20 cellular contexts compared by ENCODE assay signal in the genomic region with DNA sequence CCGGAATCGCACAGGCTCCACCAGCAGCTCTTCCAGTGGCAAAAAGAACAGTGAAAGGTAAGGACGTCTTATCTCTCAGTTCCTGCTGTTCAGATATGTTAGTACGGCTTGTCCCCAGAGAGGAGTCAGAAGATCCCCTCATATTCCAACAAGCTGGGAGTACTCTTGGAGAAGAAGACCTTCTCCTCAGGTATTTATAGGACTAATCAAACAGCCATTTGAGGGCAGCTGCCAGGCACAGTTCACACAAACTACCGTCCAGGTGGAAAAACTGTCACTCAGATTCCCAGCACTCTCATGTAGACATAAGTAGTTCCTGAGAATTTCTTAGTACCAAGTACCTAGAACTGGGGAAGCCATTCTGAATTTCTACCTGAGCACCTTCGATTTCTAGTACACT.
DNase-seq lines count a peak whose midpoint lies in the region; ATAC-seq, FAIRE-seq and TF ChIP-seq lines count a peak whose summit lies in the region.
"Had no signal": no experiment of that assay in that cellular context is flagged by ENCODE, and none has a peak within 500 bp of the region (broad histone marks: within the 10 kb centered on the region; RNA-seq: fewer than 3 reads in every experiment).

No MANE protein-coding gene starts in this region.

- H3K36me3 Mint-ChIP-seq in glutamatergic neuron (ENCODE audit: unreplicated experiment): no peaks in the 10 kb centered on the region
- H3K36me3 Mint-ChIP-seq in activated naive CD8-positive, alpha-beta T cell treated with anti-CD3 and anti-CD28 coated beads, Interleukin-2, amount 50 U/mL, for 24 hours (ENCODE audit: low read depth): no peaks in the 10 kb centered on the region

- WGBS in IMR-90 (ENCODE audit: extremely low coverage in 2 of 2, insufficient read length in 1 of 2), 2 experiments: no CpG with 5 or more reads among the region's 6 CpGs
- 54 to 56% methylated on average over 6 of the region's 6 CpGs for WGBS in pancreas, 2 donors

- DNase-seq in IMR-90 (no peak), glutamatergic neuron (no peak), pancreas (no peak), uterus (no peak)
- no peak for DNase-seq in activated naive CD8-positive, alpha-beta T cell treated with anti-CD3 and anti-CD28 coated beads, Interleukin-2, amount 50 U/mL, for 24 hours
- DNase-seq: AML-193; CD4-positive, alpha-beta T cell; DMS53; KG1; MM.1S; NCI-H2029 treated with DMSO at 0.1 percent for 48 hours; NCI-H446 treated with DMSO at 0.1 percent for 48 hours; NCI-H526; RPMI8226; SHP77 had no signal

- POLR2A ChIA-PET in IMR-90 (lab: Charles Lee; ENCODE audit: unreplicated experiment): no interaction called here

- dilution Hi-C loops in IMR-90 (cut with HindIII; ENCODE audit: low sequenced_read_pairs, unreplicated experiment): no loop called here

- H2BK5ac ChIP-seq in IMR-90 (ENCODE audit: low read depth, low read length, poor library complexity, severe bottlenecking): peak overlapping the region; percentile 58

- H3K9me3 Mint-ChIP-seq in glutamatergic neuron (ENCODE audit: unreplicated experiment): peaks cover 12% of the 10 kb centered on the region
- H3K9me3 Mint-ChIP-seq in activated naive CD8-positive, alpha-beta T cell treated with anti-CD3 and anti-CD28 coated beads, Interleukin-2, amount 50 U/mL, for 24 hours: no peaks in the 10 kb centered on the region
- H3K9me3 Mint-ChIP-seq: CD4-positive, alpha-beta T cell had no signal

- H3K9ac ChIP-seq in IMR-90 (ENCODE audit: low read depth, low read length): no peak overlapping the region
- H3K9ac ChIP-seq: BLaER1 treated with 17β-estradiol and CSF1 and Interleukin-3, amounts not matched to agents 10 nM and 100 nM had no signal

- FAIRE-seq in pancreas (lab: Jason Lieb, UNC): no peak
- FAIRE-seq: A549, GM19239 had no signal

- CTCF ChIA-PET in IMR-90 (lab: Yijun Ruan, JAX): interaction anchor here (1.0 to 1.5 kb wide), 2 partner anchors 16 to 196 kb away, joined by 3 read pairs; no protein-coding TSS in a partner anchor

- H3K4me1 Mint-ChIP-seq in glutamatergic neuron (ENCODE audit: low read depth, unreplicated experiment): peaks cover 66% of the 10 kb centered on the region
- no peaks in the 10 kb centered on the region for H3K4me1 Mint-ChIP-seq in activated naive CD8-positive, alpha-beta T cell treated with anti-CD3 and anti-CD28 coated beads, Interleukin-2, amount 50 U/mL, for 24 hours

- TF ChIP-seq RAD21 in IMR-90 (IDR thresholded peaks at IDR 0.05; ENCODE audit: low read length): no peak

- intact Hi-C loops in IMR-90 (cut with micrococcal nuclease): loop anchor here (5.0 kb wide), 2 partner anchors 71 to 86 kb away; a partner anchor contains a TSS
- intact Hi-C loops in pancreas (cut with DNase I): no loop called here
- intact Hi-C loops in uterus (cut with DNase I; ENCODE audit: low total_unique reads): no loop called here

- H3K36me3 ChIP-seq in IMR-90 (ENCODE audit: control insufficient read depth, insufficient read depth, low read length) (0 out of 2 replicates have a peak, but pooled peaks cover 2% of the 10 kb centered on the region), pancreas (no peaks in the 10 kb centered on the region), uterus (no peaks in the 10 kb centered on the region)
- H3K36me3 ChIP-seq: BLaER1 treated with 17β-estradiol and CSF1 and Interleukin-3, amounts not matched to agents 10 nM and 100 nM had no signal

- H3K9me3 ChIP-seq in IMR-90 (ENCODE audit: control insufficient read depth, insufficient read depth, low read length) (no peaks in the 10 kb centered on the region), pancreas (no peaks in the 10 kb centered on the region), uterus (no peaks in the 10 kb centered on the region)
- H3K9me3 ChIP-seq: A549; BLaER1 treated with 17β-estradiol and CSF1 and Interleukin-3, amounts not matched to agents 10 nM and 100 nM had no signal

- in situ Hi-C loops in IMR-90 (cut with MboI; ENCODE audit: low sequenced_read_pairs): no loop called here

- TF ChIP-seq POLR2A in IMR-90 (IDR thresholded peaks at IDR 0.05; ENCODE audit: low read depth, low read length): no peak
- no peak for TF ChIP-seq POLR2A in uterus (IDR thresholded peaks at IDR 0.05)

- H3K14ac ChIP-seq in IMR-90 (replicated peaks; ENCODE audit: low read depth, low read length): no peak overlapping the region; the same call in 1 of the 2 replicates

- H4K5ac ChIP-seq in IMR-90 (ENCODE audit: low read depth, low read length): peak overlapping the region; percentile 29

- ATAC-seq in IMR-90 (ENCODE audit: low read depth) (no peak), pancreas (peak; percentile 71 to 87 (median 82)), GM18498 (IDR thresholded peaks at IDR 0.05; ENCODE audit: unreplicated experiment) (no peak), GM18858 (IDR thresholded peaks at IDR 0.05; ENCODE audit: unreplicated experiment) (no peak)
- no peak for ATAC-seq in activated naive CD8-positive, alpha-beta T cell treated with anti-CD3 and anti-CD28 coated beads, Interleukin-2, amount 50 U/mL, for 24 hours
- ATAC-seq: A549 had no signal

- H3K27me3 ChIP-seq in IMR-90 (ENCODE audit: control insufficient read depth, insufficient read depth, low read length) (no peaks in the 10 kb centered on the region), pancreas (no peaks in the 10 kb centered on the region), uterus (no peaks in the 10 kb centered on the region)

- no peak overlapping the region; the same call in 2 of the 3 replicates for H2BK15ac ChIP-seq in IMR-90 (ENCODE audit: low read depth, low read length)

- H2BK20ac ChIP-seq in IMR-90 (ENCODE audit: low read depth, low read length): peak overlapping the region; percentile 15

- no peak overlapping the region for H2AK9ac ChIP-seq in IMR-90 (replicated peaks; ENCODE audit: low read depth, low read length, poor library complexity)

- no peak overlapping the region for H3K4me3 Mint-ChIP-seq in glutamatergic neuron (ENCODE audit: unreplicated experiment)
- no peak overlapping the region for H3K4me3 Mint-ChIP-seq in activated naive CD8-positive, alpha-beta T cell treated with anti-CD3 and anti-CD28 coated beads, Interleukin-2, amount 50 U/mL, for 24 hours
- H3K4me3 Mint-ChIP-seq: CD4-positive, alpha-beta T cell had no signal

- peak overlapping the region; percentile 36; the same call in 1 of the 2 replicates for H3K27ac ChIP-seq in IMR-90 (ENCODE audit: insufficient read depth, low read length)
- H3K27ac ChIP-seq in pancreas: peak overlapping the region in 1 of 4 donors; percentile 63
- H3K27ac ChIP-seq in uterus: peak overlapping the region; percentile 57 to 75
- H3K27ac ChIP-seq: A549; BLaER1 treated with 17β-estradiol and CSF1 and Interleukin-3, amounts not matched to agents 10 nM and 100 nM had no signal

- H3K4ac ChIP-seq in IMR-90 (ENCODE audit: low read depth, low read length): peak overlapping the region; percentile 36

- peak overlapping the region; percentile 87 for H3K27ac Mint-ChIP-seq in glutamatergic neuron (ENCODE audit: unreplicated experiment)
- H3K27ac Mint-ChIP-seq in activated naive CD8-positive, alpha-beta T cell treated with anti-CD3 and anti-CD28 coated beads, Interleukin-2, amount 50 U/mL, for 24 hours: no peak overlapping the region
- H3K27ac Mint-ChIP-seq: CD4-positive, alpha-beta T cell had no signal

- no peak for TF ChIP-seq CTCF in IMR-90 (conservative IDR thresholded peaks at IDR 0.05; ENCODE audit: low read depth, low read length)
- TF ChIP-seq CTCF in glutamatergic neuron (IDR thresholded peaks at IDR 0.05; ENCODE audit: partially characterized antibody, unreplicated experiment): no peak
- TF ChIP-seq CTCF in pancreas (IDR thresholded peaks at IDR 0.05): no peak
- TF ChIP-seq CTCF in uterus (IDR thresholded peaks at IDR 0.05): no peak

- no peak overlapping the region for H3K56ac ChIP-seq in IMR-90 (ENCODE audit: extremely low read depth, insufficient read depth, low read length)

- peak overlapping the region; percentile 30 for H2AK5ac ChIP-seq in IMR-90 (ENCODE audit: low read depth, low read length)

- peaks cover 3 to 14% of the 10 kb centered on the region in 2 experiments; a peak in 3 of 4 replicates for H3K79me1 ChIP-seq in IMR-90 (ENCODE audit: low read depth in 1 of 2, low read length in 2 of 2)

- H3K18ac ChIP-seq in IMR-90 (ENCODE audit: low read depth, low read length): peak overlapping the region; percentile 55

- peaks cover 4% of the 10 kb centered on the region; the same call in 1 of the 2 replicates for H4K20me1 ChIP-seq in IMR-90 (ENCODE audit: insufficient read depth, low read length)
- H4K20me1 ChIP-seq: BLaER1 treated with 17β-estradiol and CSF1 and Interleukin-3, amounts not matched to agents 10 nM and 100 nM had no signal

- H4K91ac ChIP-seq in IMR-90 (ENCODE audit: insufficient read depth, low read depth, low read length): no peak overlapping the region; the same call in 1 of the 2 replicates

- no TSS peak for BruUV-seq in IMR-90 (replicated peaks; lab: Mats Ljungman, UMichigan)

- peaks cover 4% of the 10 kb centered on the region for H3K27me3 Mint-ChIP-seq in glutamatergic neuron (ENCODE audit: unreplicated experiment)
- H3K27me3 Mint-ChIP-seq in activated naive CD8-positive, alpha-beta T cell treated with anti-CD3 and anti-CD28 coated beads, Interleukin-2, amount 50 U/mL, for 24 hours: peaks cover 30% of the 10 kb centered on the region

- no peak overlapping the region for H2AFZ ChIP-seq in IMR-90 (replicated peaks; ENCODE audit: low read length, poor library complexity)

- H2BK120ac ChIP-seq in IMR-90 (ENCODE audit: low read depth, low read length): peak overlapping the region; percentile 65

- H3K4me3 ChIP-seq in IMR-90 (ENCODE audit: insufficient read depth, low read depth, low read length): no peak overlapping the region
- H3K4me3 ChIP-seq in pancreas: no peak overlapping the region
- H3K4me3 ChIP-seq in uterus: no peak overlapping the region
- H3K4me3 ChIP-seq: A549; BLaER1 treated with 17β-estradiol and CSF1 and Interleukin-3, amounts not matched to agents 10 nM and 100 nM had no signal

- no peak overlapping the region for H3K23ac ChIP-seq in IMR-90 (ENCODE audit: low read depth, low read length)

- peaks cover 15% of the 10 kb centered on the region for H3K4me1 ChIP-seq in IMR-90 (ENCODE audit: control insufficient read depth, insufficient read depth, low read length)
- peaks cover 4 to 10% (median 9%) of the 10 kb centered on the region in 3 donors for H3K4me1 ChIP-seq in pancreas
- H3K4me1 ChIP-seq in uterus: peaks cover 3 to 9% of the 10 kb centered on the region in 2 donors

- no peak overlapping the region for H3K4me2 ChIP-seq in IMR-90 (ENCODE audit: low read depth, low read length)
- H3K4me2 ChIP-seq: A549; BLaER1 treated with 17β-estradiol and CSF1 and Interleukin-3, amounts not matched to agents 10 nM and 100 nM had no signal

- peaks cover 7% of the 10 kb centered on the region for H3K9me1 ChIP-seq in IMR-90 (ENCODE audit: insufficient read depth, low read length)

- 0 out of 4 replicates have a peak overlapping the region, but pooled peaks of 1 of the 2 experiments have one; percentile 9 for H4K8ac ChIP-seq in IMR-90 (ENCODE audit: low read depth in 2 of 2, low read length in 2 of 2)

TF ChIP-seq in IMR-90, 13 proteins besides CTCF, POLR2A, EP300 and RAD21 (continues in another document):
- TF ChIP-seq MAZ (IDR thresholded peaks at IDR 0.05; ENCODE audit: borderline replicate concordance, low read depth, low read length) (no peak), CEBPB (IDR thresholded peaks at IDR 0.05; ENCODE audit: low read depth, low read length) (no peak)

Comparison
In these comparisons a context has a peak if more than half of its experiments do, and no peak if none do; other contexts are left out.
1. ATAC-seq: peak in pancreas (4 of 4); none in IMR-90 (single experiment), GM18498 (single experiment), GM18858 (single experiment) and activated naive CD8-positive, alpha-beta T cell treated with anti-CD3 and anti-CD28 coated beads, Interleukin-2, amount 50 U/mL, for 24 hours (single experiment).